ENCODE assay signal across 11 cellular contexts in genomic region chr6:71402101-71402500, GRCh38.
DNase-seq lines count a peak whose midpoint lies in the region; ATAC-seq lines count a peak whose summit lies in the region.
"Had no signal": no experiment of that assay in that cellular context is flagged by ENCODE, and none has a peak within 500 bp of the region (broad histone marks: within the 10 kb centered on the region; RNA-seq: fewer than 3 reads in every experiment).

No MANE protein-coding gene starts in this region.

- H3K27ac Mint-ChIP-seq in stimulated activated naive B cell treated with anti-CD40 and anti-IgM and Interleukin-4, amounts not matched to agents 10 μg/mL and 1 μg/mL and 100 μg/mL, for 72 hours = no peak overlapping the region
- H3K27ac Mint-ChIP-seq: activated CD4-positive, alpha-beta T cell treated with anti-CD3 and anti-CD28 coated beads, Interleukin-2, amount 10 ng/mL, durations not matched to agents 24 days and 14 days had no signal

- no peaks in the 10 kb centered on the region for H3K36me3 Mint-ChIP-seq in stimulated activated naive B cell treated with anti-CD40 and anti-IgM and Interleukin-4, amounts not matched to agents 10 μg/mL and 1 μg/mL and 100 μg/mL, for 72 hours

- no peak overlapping the region for H3K4me3 Mint-ChIP-seq in stimulated activated naive B cell treated with anti-CD40 and anti-IgM and Interleukin-4, amounts not matched to agents 10 μg/mL and 1 μg/mL and 100 μg/mL, for 72 hours
- H3K4me3 Mint-ChIP-seq: activated CD4-positive, alpha-beta T cell treated with anti-CD3 and anti-CD28 coated beads, Interleukin-2, amount 10 ng/mL, durations not matched to agents 24 days and 14 days had no signal

- H3K9me3 Mint-ChIP-seq in stimulated activated naive B cell treated with anti-CD40 and anti-IgM and Interleukin-4, amounts not matched to agents 10 μg/mL and 1 μg/mL and 100 μg/mL, for 72 hours = no peaks in the 10 kb centered on the region
- H3K9me3 Mint-ChIP-seq: activated CD4-positive, alpha-beta T cell treated with anti-CD3 and anti-CD28 coated beads, Interleukin-2, amount 10 ng/mL, durations not matched to agents 24 days and 14 days had no signal

- DNase-seq in islet precursor cell (peak; percentile 72), activated T-cell treated with anti-CD3 and anti-CD28 coated beads for 4 hours (no peak), SW480 (ENCODE audit: low spot score) (no peak)
- no peak for DNase-seq in stimulated activated naive B cell treated with anti-CD40 and anti-IgM and Interleukin-4, amounts not matched to agents 10 μg/mL and 1 μg/mL and 100 μg/mL, for 72 hours
- DNase-seq in stimulated activated CD4-positive, alpha-beta T cell treated with anti-CD3 and anti-CD28 coated beads, Interleukin-2, amount 100 ng/mL, for 24 hours = no peak
- DNase-seq: activated CD4-positive, alpha-beta T cell treated with anti-CD3 and anti-CD28 coated beads, Interleukin-2, amount 10 ng/mL, durations not matched to agents 24 days and 14 days; activated naive CD4-positive, alpha-beta T cell treated with anti-CD3 and anti-CD28 coated beads, Interleukin-2, amount 50 U/mL, for 16 hours; NCI-H146; stomach had no signal

- H3K4me1 Mint-ChIP-seq in stimulated activated naive B cell treated with anti-CD40 and anti-IgM and Interleukin-4, amounts not matched to agents 10 μg/mL and 1 μg/mL and 100 μg/mL, for 72 hours = peaks cover under 1 to 7% of the 10 kb centered on the region in 2 donors
- H3K4me1 Mint-ChIP-seq: activated CD4-positive, alpha-beta T cell treated with anti-CD3 and anti-CD28 coated beads, Interleukin-2, amount 10 ng/mL, durations not matched to agents 24 days and 14 days had no signal

- H3K27me3 Mint-ChIP-seq in stimulated activated naive B cell treated with anti-CD40 and anti-IgM and Interleukin-4, amounts not matched to agents 10 μg/mL and 1 μg/mL and 100 μg/mL, for 72 hours = peaks cover 8% of the 10 kb centered on the region in 2 donors

- peak; percentile 59 for ATAC-seq in GM18870 (IDR thresholded peaks at IDR 0.05; ENCODE audit: unreplicated experiment)
- ATAC-seq in HG03432 (IDR thresholded peaks at IDR 0.05; ENCODE audit: unreplicated experiment) = peak; percentile 66
- peak; percentile 54 to 61 for ATAC-seq in stimulated activated naive B cell treated with anti-CD40 and anti-IgM and Interleukin-4, amounts not matched to agents 10 μg/mL and 1 μg/mL and 100 μg/mL, for 72 hours (replicated peaks)
